ENCODE assay signal across 11 cellular contexts in the genomic region with DNA sequence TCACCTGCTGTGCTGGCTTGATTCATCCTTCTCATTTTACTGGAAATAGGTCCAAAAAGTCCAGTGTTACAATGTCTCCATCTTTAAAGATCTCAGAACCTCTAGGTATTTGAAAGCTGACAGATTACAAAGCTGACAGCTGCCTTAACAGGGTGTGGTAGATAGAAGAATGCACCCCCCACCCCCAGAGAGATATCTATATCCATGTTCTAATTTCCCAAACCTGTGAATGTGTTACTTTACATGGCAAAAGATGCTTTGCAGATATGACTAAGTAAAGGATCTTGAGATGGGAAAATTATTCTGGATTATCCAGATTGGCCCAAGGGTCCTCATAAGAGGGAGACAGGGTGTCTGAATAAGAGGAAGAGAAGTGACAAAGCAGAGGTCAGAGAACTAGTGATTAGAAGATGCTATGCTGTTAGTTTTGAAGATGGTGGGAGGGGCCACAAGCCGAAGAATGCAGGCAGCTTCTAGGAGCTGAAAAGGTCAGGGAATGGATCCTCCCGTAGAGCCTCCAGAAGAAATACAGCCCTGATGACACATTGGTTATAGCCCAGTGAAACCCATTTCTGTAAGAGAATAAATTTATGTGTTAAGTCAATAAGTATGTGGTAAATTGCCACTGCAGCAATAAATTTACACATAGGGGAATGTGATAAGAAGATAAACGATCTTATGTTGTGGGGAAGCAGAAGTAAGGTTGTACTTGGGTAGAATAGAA.
"Had no signal": no experiment of that assay in that cellular context is flagged by ENCODE, and none has a peak within 500 bp of the region (broad histone marks: within the 10 kb centered on the region; RNA-seq: fewer than 3 reads in every experiment).

No MANE protein-coding gene starts in this region.

- H3K4me3 ChIP-seq: pancreas had no signal

- H3K27ac Mint-ChIP-seq: activated naive CD4-positive, alpha-beta T cell treated with anti-CD3 and anti-CD28 coated beads, Interleukin-2, amount 50 U/mL, for 24 hours; immature natural killer cell; nephron progenitor cell; stimulated activated naive CD8-positive, alpha-beta T cell treated with anti-CD3 and anti-CD28 coated beads, Interleukin-15, Interleukin-2, amounts not matched to agents 100 ng/mL and 50 ng/mL, for 24 hours had no signal

- H3K36me3 ChIP-seq: pancreas had no signal

- FAIRE-seq: pancreas had no signal

- H3K9me3 Mint-ChIP-seq: activated naive CD4-positive, alpha-beta T cell treated with anti-CD3 and anti-CD28 coated beads, Interleukin-2, amount 50 U/mL, for 24 hours; stimulated activated naive CD8-positive, alpha-beta T cell treated with anti-CD3 and anti-CD28 coated beads, Interleukin-15, Interleukin-2, amounts not matched to agents 100 ng/mL and 50 ng/mL, for 24 hours had no signal

- H3K27me3 ChIP-seq: pancreas had no signal

- H3K9me3 ChIP-seq: pancreas had no signal

- ATAC-seq: pancreas had no signal

- H3K4me3 Mint-ChIP-seq: activated naive CD4-positive, alpha-beta T cell treated with anti-CD3 and anti-CD28 coated beads, Interleukin-2, amount 50 U/mL, for 24 hours; brain; immature natural killer cell; nephron progenitor cell; stimulated activated naive CD8-positive, alpha-beta T cell treated with anti-CD3 and anti-CD28 coated beads, Interleukin-15, Interleukin-2, amounts not matched to agents 100 ng/mL and 50 ng/mL, for 24 hours had no signal

- H3K27ac ChIP-seq: pancreas had no signal

- H3K27me3 Mint-ChIP-seq: brain had no signal

- H3K4me1 Mint-ChIP-seq: activated naive CD4-positive, alpha-beta T cell treated with anti-CD3 and anti-CD28 coated beads, Interleukin-2, amount 50 U/mL, for 24 hours; immature natural killer cell had no signal

- H3K36me3 Mint-ChIP-seq: activated naive CD4-positive, alpha-beta T cell treated with anti-CD3 and anti-CD28 coated beads, Interleukin-2, amount 50 U/mL, for 24 hours; brain; immature natural killer cell had no signal

- DNase-seq: activated CD4-positive, alpha-beta T cell treated with anti-CD3 and anti-CD28 coated beads, Interleukin-2, amount 50 U/mL, for 4 hours; activated CD4-positive, CD25-positive, alpha-beta regulatory T cell treated with anti-CD3 and anti-CD28 coated beads, Interleukin-2, amount 50 U/mL, for 72 hours; activated T-cell treated with anti-CD3 and anti-CD28 coated beads, Interleukin-2, amount 50 U/mL, for 1 hour; immature natural killer cell; nephron progenitor cell; pancreas; stimulated activated CD4-positive, alpha-beta T cell treated with anti-CD3 and anti-CD28 coated beads, Interleukin-4, amount 100 ng/mL, for 1 hour; T-helper 9 cell had no signal

- H3K4me1 ChIP-seq: pancreas had no signal
